ENCODE assay signal across 8 cellular contexts in genomic region chr17:8173056-8173870, GRCh38. TPM values are rescaled to one million over a fixed set of nuclear protein-coding genes. Genes with fewer than 3 reads are reported as not detected.
DNase-seq lines count a peak whose midpoint lies in the region; ATAC-seq and TF ChIP-seq lines count a peak whose summit lies in the region.

No MANE protein-coding gene starts in this region.

- H3K27me3 ChIP-seq in heart right ventricle, result no peaks in the 10 kb centered on the region

- no peaks in the 10 kb centered on the region for H3K9me3 ChIP-seq in heart right ventricle

- peaks cover 11 to 43% (median 27%) of the 10 kb centered on the region in 9 donors for H3K4me1 ChIP-seq in heart right ventricle

- no peaks in the 10 kb centered on the region for H3K36me3 ChIP-seq in heart right ventricle

- intact Hi-C loops in heart right ventricle (cut with DNase I), result loop anchor here in 1 of 10 donors (1.0 kb wide), 1 partner anchor 9 kb away; no protein-coding TSS in a partner anchor

- peak overlapping the region in 9 of 10 donors; percentile 14 to 55 (median 44) for H3K4me3 ChIP-seq in heart right ventricle

- 1% methylated on average over 23 of the region's 23 CpGs for WGBS in heart right ventricle, 2 donors

- no peak for TF ChIP-seq CTCF in heart right ventricle (IDR thresholded peaks at IDR 0.05)

- DNase-seq in NCI-H128 (lab: John Stamatoyannopoulos, UW; ENCODE audit: unreplicated experiment) (peak; percentile 76), SKM-1 (lab: John Stamatoyannopoulos, UW; ENCODE audit: unreplicated experiment) (peak; percentile 58), amniotic epithelial cell (ENCODE audit: low read depth) (peak; percentile 99), heart right ventricle (peak in 1 of 2 donors; percentile 88), pons (ENCODE audit: low spot score) (peak; percentile 97), GM19240 (ENCODE audit: insufficient read length, low spot score) (no peak)

- peak; percentile 78 for ATAC-seq in HG02798 (IDR thresholded peaks at IDR 0.05; ENCODE audit: poor library complexity, unreplicated experiment)
- peak; percentile 84 to 92 (median 88) for ATAC-seq in heart right ventricle

- H3K27ac ChIP-seq in heart right ventricle, result peak overlapping the region; percentile 83 to 98 (median 94)

- peak; percentile 99 for TF ChIP-seq POLR2A in GM15510 (IDR thresholded peaks at IDR 0.05; ENCODE audit: borderline replicate concordance, extremely low read depth, insufficient read length)

RNA-seq across cellular contexts. Expression of gene TMEM107, which starts 2.9 kb away (rescaled TPM):
- total RNA-seq in heart right ventricle, result 10 to 100 TPM in 1 of 10 donors, 1 to 10 TPM in 9; 5.2 to 15.2 (median 7.3) TPM
- polyA plus RNA-seq in heart right ventricle, result 1 to 10 TPM; 4.5 to 7.8 TPM

RNA-seq across cellular contexts. Expression of gene VAMP2, which starts 10.5 kb away (rescaled TPM):
- 10 to 100 TPM; 46.8 to 67.8 (median 62.7) TPM for total RNA-seq in heart right ventricle
- 10 to 100 TPM; 49.0 to 54.3 TPM for polyA plus RNA-seq in heart right ventricle

RNA-seq across cellular contexts. Expression of gene BORCS6, which starts 16.7 kb away (rescaled TPM):
- 1 to 10 TPM; 5.3 to 9.4 (median 7.7) TPM for total RNA-seq in heart right ventricle
- 10 to 100 TPM in 1 of 2 donors, 1 to 10 TPM in 1; 4.2 to 13.8 TPM for polyA plus RNA-seq in heart right ventricle

RNA-seq across cellular contexts. Expression of gene PER1, which starts 21.1 kb away (rescaled TPM):
- 100 to 1,000 TPM in 6 of 10 donors, 10 to 100 TPM in 4; 37.4 to 154 (median 112) TPM for total RNA-seq in heart right ventricle
- polyA plus RNA-seq in heart right ventricle, result 100 to 1,000 TPM; 112 to 135 TPM

RNA-seq across cellular contexts. Expression of gene AURKB, which starts 37.1 kb away (rescaled TPM):
- total RNA-seq in heart right ventricle, result 1 to 10 TPM in 3 of 10 donors, under 1 TPM in 2, not detected in 5; 0.38 to 6.4 (median 1.0) TPM
- polyA plus RNA-seq in heart right ventricle, result 1 to 10 TPM in 1 of 2 donors, under 1 TPM in 1; 0.38 to 1.5 TPM
